ENCODE assay signal across 28 cellular contexts in genomic region chr5:136621743-136622142, GRCh38.
"Had no signal": no experiment of that assay in that cellular context is flagged by ENCODE, and none has a peak within 500 bp of the region (broad histone marks: within the 10 kb centered on the region; RNA-seq: fewer than 3 reads in every experiment).

No MANE protein-coding gene starts in this region.

- H3K9me3 ChIP-seq: colonic mucosa, esophagus squamous epithelium, gastrocnemius medialis, heart left ventricle, left lung, mucosa of descending colon had no signal

- H3K27me3 ChIP-seq: colonic mucosa, esophagus squamous epithelium, gastrocnemius medialis, hepatocyte, left lung had no signal

- H3K27ac Mint-ChIP-seq: dendritic cell treated with granulocyte-macrophage colony-stimulating factor and Interleukin-4, amounts not matched to agents 40 ng/mL and 50 ng/mL, for 4 days; effector memory CD8-positive, alpha-beta T cell; endodermal cell; immature natural killer cell; memory B cell; mesothelial cell of epicardium; naive B cell; naive thymus-derived CD8-positive, alpha-beta T cell had no signal

- H3K36me3 ChIP-seq: colonic mucosa, esophagus squamous epithelium, gastrocnemius medialis, heart left ventricle, left lung had no signal

- H2AFZ ChIP-seq: hepatocyte had no signal

- H3K4me1 ChIP-seq: colonic mucosa, esophagus squamous epithelium, gastrocnemius medialis, heart left ventricle, left lung had no signal

- H3K4me3 ChIP-seq: colonic mucosa, esophagus squamous epithelium, gastrocnemius medialis, heart left ventricle, hepatocyte, left lung, lung, mucosa of descending colon had no signal

- H3K27me3 Mint-ChIP-seq: dendritic cell treated with granulocyte-macrophage colony-stimulating factor and Interleukin-4, amounts not matched to agents 40 ng/mL and 50 ng/mL, for 4 days; effector memory CD8-positive, alpha-beta T cell; memory B cell; naive B cell; naive thymus-derived CD8-positive, alpha-beta T cell had no signal

- ATAC-seq: effector memory CD8-positive, alpha-beta T cell; esophagus mucosa; gastrocnemius medialis; heart left ventricle; left cardiac atrium; left lung; left ventricle myocardium superior; mucosa of descending colon; naive thymus-derived CD8-positive, alpha-beta T cell had no signal

- H3K4me3 Mint-ChIP-seq: dendritic cell treated with granulocyte-macrophage colony-stimulating factor and Interleukin-4, amounts not matched to agents 40 ng/mL and 50 ng/mL, for 4 days; effector memory CD8-positive, alpha-beta T cell; endodermal cell; immature natural killer cell; memory B cell; mesothelial cell of epicardium; naive B cell; naive thymus-derived CD8-positive, alpha-beta T cell had no signal

- H3K4me2 ChIP-seq: hepatocyte had no signal

- H3K36me3 Mint-ChIP-seq: immature natural killer cell; memory B cell; mesothelial cell of epicardium; naive B cell; naive thymus-derived CD8-positive, alpha-beta T cell had no signal

- H3K9me3 Mint-ChIP-seq: dendritic cell treated with granulocyte-macrophage colony-stimulating factor and Interleukin-4, amounts not matched to agents 40 ng/mL and 50 ng/mL, for 4 days; endodermal cell; mesothelial cell of epicardium had no signal

- H3K27ac ChIP-seq: colonic mucosa, epithelial cell of prostate, esophagus squamous epithelium, gastrocnemius medialis, heart left ventricle, hepatocyte, left lung had no signal

- DNase-seq: colonic mucosa; cortex of kidney; effector CD8-positive, alpha-beta T cell; effector memory CD8-positive, alpha-beta T cell; endodermal cell; erythroblast; esophagus squamous epithelium; foreskin fibroblast; foreskin melanocyte; gastrocnemius medialis; heart left ventricle; hypothalamus; immature natural killer cell; islet precursor cell; left cardiac atrium; left lung; left ventricle myocardium superior; mammary epithelial cell; mucosa of descending colon; naive B cell; naive thymus-derived CD8-positive, alpha-beta T cell had no signal

- H3K4me1 Mint-ChIP-seq: immature natural killer cell; memory B cell; naive B cell; naive thymus-derived CD8-positive, alpha-beta T cell had no signal

- H3K79me2 ChIP-seq: hepatocyte had no signal
